In genomic region chr10:91367558-91367957, GRCh38 we compare ENCODE assay signal across 21 cellular contexts.
"Had no signal": no experiment of that assay in that cellular context is flagged by ENCODE, and none has a peak within 500 bp of the region (broad histone marks: within the 10 kb centered on the region; RNA-seq: fewer than 3 reads in every experiment).

No MANE protein-coding gene starts in this region.

- H3K27me3 ChIP-seq: brain microvascular endothelial cell, SJCRH30 had no signal

- H3K36me3 ChIP-seq: brain microvascular endothelial cell, cardiac muscle cell, SJCRH30 had no signal

- DNase-seq: activated CD4-positive, alpha-beta T cell treated with anti-CD3 and anti-CD28 coated beads for 4 hours; activated CD4-positive, CD25-positive, alpha-beta regulatory T cell; activated CD8-positive, alpha-beta memory T cell treated with anti-CD3 and anti-CD28 coated beads, Interleukin-2, amount 50 U/mL, for 4 hours; activated CD8-positive, alpha-beta T cell treated with anti-CD3 and anti-CD28 coated beads for 36 hours; activated naive CD8-positive, alpha-beta T cell treated with anti-CD3 and anti-CD28 coated beads, Interleukin-2, amount 50 U/mL, for 24 hours; activated T-cell treated with anti-CD3 and anti-CD28 coated beads, Interleukin-2, amount 50 U/mL, for 72 hours; brain microvascular endothelial cell; NCI-H1092; NCI-H1417; NCI-H1930; NCI-H2171; NCI-H345; NCI-H510A; NCI-H82; SJCRH30; SK-N-SH; T-helper 1 cell had no signal

- H3K4me2 ChIP-seq: KMS-11, SK-N-SH had no signal

- H3K9me3 Mint-ChIP-seq: activated CD8-positive, alpha-beta T cell treated with anti-CD3 and anti-CD28 coated beads for 36 hours; activated naive CD4-positive, alpha-beta T cell treated with anti-CD3 and anti-CD28 coated beads, Interleukin-2, amount 50 U/mL, for 24 hours had no signal

- H3K9me3 ChIP-seq: SJCRH30, SK-N-SH had no signal

- H3K4me1 Mint-ChIP-seq: activated naive CD4-positive, alpha-beta T cell treated with anti-CD3 and anti-CD28 coated beads, Interleukin-2, amount 50 U/mL, for 24 hours had no signal

- H3K4me3 Mint-ChIP-seq: activated CD8-positive, alpha-beta T cell treated with anti-CD3 and anti-CD28 coated beads for 36 hours; activated naive CD4-positive, alpha-beta T cell treated with anti-CD3 and anti-CD28 coated beads, Interleukin-2, amount 50 U/mL, for 24 hours; activated naive CD8-positive, alpha-beta T cell treated with anti-CD3 and anti-CD28 coated beads, Interleukin-2, amount 50 U/mL, for 24 hours; activated T-cell treated with anti-CD3 and anti-CD28 coated beads, Interleukin-2, amount 50 U/mL, for 72 hours had no signal

- H3K27ac ChIP-seq: brain microvascular endothelial cell, cardiac muscle cell, KMS-11, SJCRH30, VCaP had no signal

- ATAC-seq: activated naive CD8-positive, alpha-beta T cell treated with anti-CD3 and anti-CD28 coated beads, Interleukin-2, amount 50 U/mL, for 24 hours had no signal

- H3K4me1 ChIP-seq: SJCRH30 had no signal

- H3K9ac ChIP-seq: KMS-11, SK-N-SH had no signal

- H3K4me3 ChIP-seq: cardiac muscle cell, SJCRH30 had no signal

- H3K27ac Mint-ChIP-seq: activated naive CD4-positive, alpha-beta T cell treated with anti-CD3 and anti-CD28 coated beads, Interleukin-2, amount 50 U/mL, for 24 hours; activated naive CD8-positive, alpha-beta T cell treated with anti-CD3 and anti-CD28 coated beads, Interleukin-2, amount 50 U/mL, for 24 hours had no signal
